ENCODE assay signal across 24 cellular contexts in the genomic region with DNA sequence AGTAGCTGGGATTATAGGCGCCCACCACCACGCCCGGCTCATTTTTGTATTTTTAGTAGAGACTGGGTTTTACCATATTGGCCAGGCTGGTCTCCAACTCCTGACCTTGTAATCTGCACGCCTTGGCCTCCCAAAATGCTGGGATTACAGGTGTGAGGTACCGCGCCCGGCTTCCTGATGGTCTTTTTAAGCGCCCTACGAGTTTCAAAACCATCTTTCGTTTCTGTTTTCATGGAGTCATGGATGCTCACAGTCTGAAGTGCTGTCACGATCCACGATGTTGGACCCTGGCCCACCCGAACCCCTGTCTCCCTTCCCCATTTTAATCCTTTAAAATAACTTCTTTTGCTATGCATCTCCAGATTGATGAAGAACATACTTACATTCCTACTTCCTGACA. TPM values are rescaled to one million over a fixed set of nuclear protein-coding genes. Genes with fewer than 3 reads are reported as not detected.
DNase-seq lines count a peak whose midpoint lies in the region; ATAC-seq and TF ChIP-seq lines count a peak whose summit lies in the region.
"Had no signal": no experiment of that assay in that cellular context is flagged by ENCODE, and none has a peak within 500 bp of the region (broad histone marks: within the 10 kb centered on the region; RNA-seq: fewer than 3 reads in every experiment).

No MANE protein-coding gene starts in this region.

- DNase-seq in coronary artery (ENCODE audit: low spot score), result peak; percentile 66
- DNase-seq in ovary, result peak in 3 of 5 donors; percentile 45 to 48 (median 48)
- no peak for DNase-seq in transverse colon
- DNase-seq in activated CD4-positive, alpha-beta T cell treated with anti-CD3 and anti-CD28 coated beads, Interleukin-2, amount 50 U/mL, for 48 hours, result no peak
- DNase-seq: activated CD4-positive, alpha-beta T cell treated with anti-CD3 and anti-CD28 coated beads, Interleukin-2, amount 50 U/mL, for 4 hours; activated naive CD4-positive, alpha-beta T cell treated with anti-CD3 and anti-CD28 coated beads for 36 hours; colonic mucosa; DMS53; effector memory CD4-positive, alpha-beta T cell; glutamatergic neuron; naive thymus-derived CD8-positive, alpha-beta T cell; NCI-H1694; occipital lobe; SHP77; stimulated activated naive B cell treated with anti-CD40 and anti-IgM and Interleukin-4, amounts not matched to agents 10 μg/mL and 1 μg/mL and 100 μg/mL, for 72 hours; T-helper 17 cell had no signal

- H3K4me1 ChIP-seq in ovary (ENCODE audit: insufficient read depth) (peaks cover 6% of the 10 kb centered on the region), transverse colon (peaks cover 4 to 26% (median 7%) of the 10 kb centered on the region in 4 donors)
- H3K4me1 ChIP-seq: colonic mucosa had no signal

- no peaks in the 10 kb centered on the region for H3K9me3 ChIP-seq in ovary
- H3K9me3 ChIP-seq in transverse colon, result no peaks in the 10 kb centered on the region
- H3K9me3 ChIP-seq: BLaER1, colonic mucosa, suprapubic skin had no signal

- intact Hi-C loops in ovary (cut with DNase I), result no loop called here
- intact Hi-C loops in transverse colon (cut with DNase I; ENCODE audit: low total_unique reads), result no loop called here

- TF ChIP-seq CTCF in coronary artery (IDR thresholded peaks at IDR 0.05) (no peak), ovary (IDR thresholded peaks at IDR 0.05) (no peak), transverse colon (IDR thresholded peaks at IDR 0.05) (no peak)

- TF ChIP-seq POLR2A in ovary (IDR thresholded peaks at IDR 0.05) (no peak), transverse colon (IDR thresholded peaks at IDR 0.05) (no peak)

- H3K4me3 ChIP-seq in coronary artery, result no peak overlapping the region
- no peak overlapping the region for H3K4me3 ChIP-seq in ovary
- H3K4me3 ChIP-seq in transverse colon, result no peak overlapping the region
- H3K4me3 ChIP-seq: BLaER1, colonic mucosa, skin epidermis, suprapubic skin had no signal

- H3K27ac ChIP-seq in angular gyrus (ENCODE audit: low read depth, low read length) (peak overlapping the region; percentile 40), coronary artery (peak overlapping the region; percentile 64 to 77), ovary (peak overlapping the region; percentile 86 to 92), transverse colon (peak overlapping the region in 3 of 4 donors; percentile 25 to 51 (median 45))
- H3K27ac ChIP-seq: BLaER1, colonic mucosa, epithelial cell of prostate, skin epidermis, suprapubic skin had no signal

- in situ Hi-C loops in transverse colon (cut with MboI; ENCODE audit: low pct_ligation_motif_present in 1 of 4, low pct_unique_long_range_greater_than_20kb in 1 of 4, low sequenced_read_pairs in 3 of 4), result loop anchor here in 2 of 4 donors (5.0 to 25.0 kb wide), 2 partner anchors 92 kb away; partner anchors contain the start of gene TBCD (in 1 of the 2)

- no peak for TF ChIP-seq EP300 in ovary (IDR thresholded peaks at IDR 0.05)
- TF ChIP-seq EP300 in transverse colon (IDR thresholded peaks at IDR 0.05; ENCODE audit: low read depth), result no peak

- H3K27me3 ChIP-seq in ovary (no peaks in the 10 kb centered on the region), transverse colon (no peaks in the 10 kb centered on the region)
- H3K27me3 ChIP-seq: BLaER1, colonic mucosa, suprapubic skin had no signal

- H3K36me3 ChIP-seq in ovary (no peaks in the 10 kb centered on the region), transverse colon (no peaks in the 10 kb centered on the region)
- H3K36me3 ChIP-seq: BLaER1, colonic mucosa had no signal

- WGBS in ovary, 3 donors, result 80 to 83% (median 81%) methylated on average over 13 of the region's 13 CpGs
- 88 to 90% methylated on average over 3 to 13 of the region's 13 CpGs for WGBS in transverse colon (ENCODE audit: low coverage in 1 of 2), 2 donors

- no peak for ATAC-seq in HG03460 (IDR thresholded peaks at IDR 0.05; ENCODE audit: unreplicated experiment)
- no peak for ATAC-seq in GM21367 (IDR thresholded peaks at IDR 0.05; ENCODE audit: unreplicated experiment)
- ATAC-seq: activated CD4-positive, CD25-positive, alpha-beta regulatory T cell treated with anti-CD3 and anti-CD28 coated beads, Interleukin-2, amount 50 U/mL, for 24 hours; naive thymus-derived CD8-positive, alpha-beta T cell; stimulated activated naive B cell treated with anti-CD40 and anti-IgM and Interleukin-4, amounts not matched to agents 10 μg/mL and 1 μg/mL and 100 μg/mL, for 72 hours; T-helper 17 cell had no signal

RNA-seq across cellular contexts. Expression of gene WDR45B, which starts 22.4 kb away (rescaled TPM):
- 10 to 100 TPM; 43.0 to 99.3 (median 83.5) TPM for total RNA-seq in ovary
- 10 to 100 TPM; 55.2 to 58.0 TPM for polyA plus RNA-seq in ovary
- 100 to 1,000 TPM in 1 of 4 donors, 10 to 100 TPM in 3; 68.1 to 108 (median 83.6) TPM for total RNA-seq in transverse colon

RNA-seq across cellular contexts. Expression of gene RAB40B, which starts 27.8 kb away (rescaled TPM):
- total RNA-seq in ovary (10 to 100 TPM; 10.0 to 25.9 (median 14.9) TPM), transverse colon (10 to 100 TPM; 26.5 to 83.0 (median 59.6) TPM)
- polyA plus RNA-seq in ovary, result 10 to 100 TPM in 1 of 2 donors, 1 to 10 TPM in 1; 9.2 to 18.6 TPM

RNA-seq across cellular contexts. Expression of gene FN3KRP, which starts 45.8 kb away (rescaled TPM):
- total RNA-seq in ovary (10 to 100 TPM in 6 of 7 donors, 1 to 10 TPM in 1; 9.9 to 48.6 (median 39.0) TPM), transverse colon (10 to 100 TPM; 16.3 to 39.6 (median 26.8) TPM)
- 10 to 100 TPM; 37.9 to 51.5 TPM for polyA plus RNA-seq in ovary

Comparison
In these comparisons a context has a peak if more than half of its experiments do, and no peak if none do; other contexts are left out.
1. DNase-seq: peak in coronary artery (single experiment) and ovary (3 of 5); none in transverse colon (single experiment) and activated CD4-positive, alpha-beta T cell treated with anti-CD3 and anti-CD28 coated beads, Interleukin-2, amount 50 U/mL, for 48 hours (0 of 2).
2. Peak in every context shown above with its lines, with median percentiles within 50 percentile points of each other: H3K27ac ChIP-seq.